In the genomic region with DNA sequence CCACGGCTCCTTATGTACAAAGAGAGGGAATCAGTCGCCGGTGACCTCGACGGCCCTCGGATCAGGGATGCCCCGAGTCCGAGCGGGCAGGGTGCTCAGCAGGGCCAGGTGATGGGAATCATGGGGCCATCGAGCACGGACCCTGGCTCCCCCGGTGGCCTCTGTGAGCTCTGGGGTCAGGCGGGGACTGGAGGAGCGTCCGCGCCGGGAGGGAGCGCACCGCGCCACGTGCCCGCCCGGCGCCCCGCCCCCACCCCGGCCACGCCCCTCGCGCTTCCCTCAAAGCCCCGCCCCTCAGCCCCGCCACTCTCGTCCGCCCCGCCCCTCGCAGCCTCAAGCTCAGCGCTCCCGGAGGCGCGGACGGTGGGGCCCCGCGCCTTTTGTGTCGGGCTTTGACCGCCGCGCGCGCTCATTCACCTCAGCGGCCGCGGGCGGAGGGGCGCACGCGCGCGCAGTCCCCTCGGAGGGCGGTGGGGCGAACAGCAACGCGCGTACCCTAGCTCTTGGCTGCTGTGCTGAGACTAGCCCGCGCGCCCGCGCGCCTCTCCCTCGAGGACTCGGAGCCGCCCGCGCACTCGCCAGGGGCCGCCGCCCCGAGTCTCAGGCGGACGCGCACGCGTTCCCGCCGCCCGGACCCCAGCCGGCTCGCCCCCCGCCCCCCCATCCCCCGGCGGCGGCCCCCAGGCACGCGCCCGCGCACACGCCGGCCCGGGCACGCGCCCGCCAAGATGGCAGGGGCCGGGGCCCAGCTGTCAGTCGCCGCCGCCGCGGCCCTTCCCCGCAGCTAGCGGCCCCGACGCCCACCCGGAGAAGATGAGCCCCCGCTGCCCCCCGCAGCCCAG, we compare ENCODE assay signal across 8 cellular contexts.
DNase-seq lines count a peak whose midpoint lies in the region; TF ChIP-seq lines count a peak whose summit lies in the region.

No MANE protein-coding gene starts in this region.

- peaks cover 4% of the 10 kb centered on the region for H3K9me3 ChIP-seq in neural progenitor cell (ENCODE audit: low read depth)

- H2AFZ ChIP-seq in neural progenitor cell (replicated peaks), result peak overlapping the region; percentile 69

- H3F3A ChIP-seq in neural progenitor cell (ENCODE audit: low read depth), result peaks cover 5% of the 10 kb centered on the region

- H3K79me2 ChIP-seq in neural progenitor cell (ENCODE audit: low read depth), result peaks cover 44% of the 10 kb centered on the region

- peaks cover 10% of the 10 kb centered on the region for H3K4me1 Mint-ChIP-seq in CD14-positive monocyte
- H3K4me1 Mint-ChIP-seq in neural progenitor cell, result peaks cover 27% of the 10 kb centered on the region
- peaks cover 35% of the 10 kb centered on the region for H3K4me1 Mint-ChIP-seq in stimulated activated naive CD8-positive, alpha-beta T cell treated with anti-CD3 and anti-CD28 coated beads, Interleukin-15, Interleukin-2, amounts not matched to agents 100 ng/mL and 50 ng/mL, for 24 hours (ENCODE audit: low read depth)

- DNase-seq in CD14-positive monocyte (ENCODE audit: low spot score) (peak; percentile 65), GM20000 (ENCODE audit: low spot score) (peak; percentile 91), KBM-7 (peak; percentile 81), RWPE1 (ENCODE audit: low spot score) (peak; percentile 86), activated gamma-delta T cell (lab: John Stamatoyannopoulos, UW) (peak; percentile 64), foreskin fibroblast (peak; percentile 62 to 89), neural progenitor cell (ENCODE audit: low spot score) (peak; percentile 98)

- peaks cover 5% of the 10 kb centered on the region for H3K4me1 ChIP-seq in neural progenitor cell

- peaks cover 5% of the 10 kb centered on the region for H3K36me3 ChIP-seq in neural progenitor cell

- H3K27ac Mint-ChIP-seq in CD14-positive monocyte, result no peak overlapping the region
- no peak overlapping the region for H3K27ac Mint-ChIP-seq in neural progenitor cell
- H3K27ac Mint-ChIP-seq in stimulated activated naive CD8-positive, alpha-beta T cell treated with anti-CD3 and anti-CD28 coated beads, Interleukin-15, Interleukin-2, amounts not matched to agents 100 ng/mL and 50 ng/mL, for 24 hours, result no peak overlapping the region

- H3K9me3 Mint-ChIP-seq in CD14-positive monocyte (peaks cover 0 to 11% (median 7%) of the 10 kb centered on the region in 7 donors), neural progenitor cell (peaks cover 38% of the 10 kb centered on the region)
- H3K9me3 Mint-ChIP-seq in stimulated activated naive CD8-positive, alpha-beta T cell treated with anti-CD3 and anti-CD28 coated beads, Interleukin-15, Interleukin-2, amounts not matched to agents 100 ng/mL and 50 ng/mL, for 24 hours, result no peaks in the 10 kb centered on the region

- intact Hi-C loops in CD14-positive monocyte (cut with micrococcal nuclease), result loop anchor here in 1 of 2 donors (5.0 kb wide), 1 partner anchor 289 kb away; a partner anchor contains a TSS

- H3K36me3 Mint-ChIP-seq in CD14-positive monocyte (peaks cover 0 to 6% of the 10 kb centered on the region in 2 donors), neural progenitor cell (peaks cover 25% of the 10 kb centered on the region)
- no peaks in the 10 kb centered on the region for H3K36me3 Mint-ChIP-seq in stimulated activated naive CD8-positive, alpha-beta T cell treated with anti-CD3 and anti-CD28 coated beads, Interleukin-15, Interleukin-2, amounts not matched to agents 100 ng/mL and 50 ng/mL, for 24 hours (ENCODE audit: low read depth)

- peaks cover 23 to 44% (median 37%) of the 10 kb centered on the region in 3 donors for H3K27me3 Mint-ChIP-seq in CD14-positive monocyte (ENCODE audit: low read depth in 3 of 3)
- H3K27me3 Mint-ChIP-seq in neural progenitor cell (ENCODE audit: insufficient read depth, low read depth), result peaks cover 21% of the 10 kb centered on the region
- peaks cover 28% of the 10 kb centered on the region for H3K27me3 Mint-ChIP-seq in stimulated activated naive CD8-positive, alpha-beta T cell treated with anti-CD3 and anti-CD28 coated beads, Interleukin-15, Interleukin-2, amounts not matched to agents 100 ng/mL and 50 ng/mL, for 24 hours

- no peak for TF ChIP-seq CTCF in CD14-positive monocyte (IDR thresholded peaks at IDR 0.05)
- no peak for TF ChIP-seq CTCF in GM20000 (IDR thresholded peaks at IDR 0.05; ENCODE audit: extremely low read depth, missing control alignments)
- TF ChIP-seq CTCF in RWPE1 (conservative IDR thresholded peaks at IDR 0.05; ENCODE audit: low read depth), result no peak
- TF ChIP-seq CTCF in foreskin fibroblast (IDR thresholded peaks at IDR 0.05; ENCODE audit: low read depth, low read length), result no peak
- TF ChIP-seq CTCF in neural progenitor cell (IDR thresholded peaks at IDR 0.05), result no peak

- H3K27ac ChIP-seq in RWPE1, result peak overlapping the region; percentile 82
- peak overlapping the region; percentile 81 for H3K27ac ChIP-seq in neural progenitor cell

- peak overlapping the region; percentile 83 for H3K4me2 ChIP-seq in neural progenitor cell

- H3K4me3 Mint-ChIP-seq in CD14-positive monocyte (peak overlapping the region; percentile 72 to 81), neural progenitor cell (peak overlapping the region; percentile 85)
- H3K4me3 Mint-ChIP-seq in stimulated activated naive CD8-positive, alpha-beta T cell treated with anti-CD3 and anti-CD28 coated beads, Interleukin-15, Interleukin-2, amounts not matched to agents 100 ng/mL and 50 ng/mL, for 24 hours, result peak overlapping the region; percentile 68

- H3K27me3 ChIP-seq in neural progenitor cell, result peaks cover 16% of the 10 kb centered on the region

- H3K4me3 ChIP-seq in foreskin fibroblast (ENCODE audit: low read depth in 1 of 2, low read length in 2 of 2), result peak overlapping the region; percentile 77 to 78
- peak overlapping the region; percentile 84 for H3K4me3 ChIP-seq in neural progenitor cell

- POLR2A ChIA-PET in RWPE1 (lab: Yijun Ruan, JAX; ENCODE audit: low non-redundant PET), result interaction anchor here (0.6 kb wide), 1 partner anchor 1836 kb away, joined by 3 read pairs; no protein-coding TSS in a partner anchor

- H4K20me1 ChIP-seq in neural progenitor cell (ENCODE audit: low read depth), result no peaks in the 10 kb centered on the region

- in situ Hi-C loops in KBM-7 (cut with MboI; ENCODE audit: low pct_unique_long_range_greater_than_20kb, low sequenced_read_pairs), result no loop called here

- CTCF ChIA-PET in RWPE1 (lab: Yijun Ruan, JAX), result interaction anchor here (0.6 to 1.2 kb wide), 3 partner anchors 8 to 222 kb away, joined by 3 to 8 read pairs (median 3); no protein-coding TSS in a partner anchor

- H3K9ac ChIP-seq in neural progenitor cell, result no peak overlapping the region

Comparison
In these comparisons a context has a peak if more than half of its experiments do, and no peak if none do; other contexts are left out.
1. Peak in every context shown above with its lines: DNase-seq, H3K4me3 ChIP-seq and H3K27ac ChIP-seq.